In the genomic region with DNA sequence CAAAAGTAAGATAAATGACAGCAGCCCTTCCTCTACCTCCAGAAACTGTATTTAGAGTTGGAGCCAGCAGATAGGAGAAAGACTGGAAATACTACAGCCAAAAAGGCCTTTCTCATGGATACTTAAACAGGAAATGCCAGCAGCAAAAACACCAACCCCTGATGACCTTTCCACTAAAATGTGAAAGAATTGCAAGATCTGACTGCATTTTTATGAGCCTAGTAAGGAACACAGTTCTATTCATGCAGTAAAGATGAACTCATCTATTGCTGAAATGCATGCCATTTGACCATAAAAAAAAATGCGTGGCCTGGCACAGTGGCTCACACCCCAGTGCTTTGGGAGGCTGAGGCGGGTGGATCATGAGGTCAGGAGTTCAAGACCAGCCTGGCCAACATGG, we compare ENCODE assay signal across 14 cellular contexts. TPM values are rescaled to one million over a fixed set of nuclear protein-coding genes. Genes with fewer than 3 reads are reported as not detected.
DNase-seq lines count a peak whose midpoint lies in the region; ATAC-seq and TF ChIP-seq lines count a peak whose summit lies in the region.
"Had no signal": no experiment of that assay in that cellular context is flagged by ENCODE, and none has a peak within 500 bp of the region (broad histone marks: within the 10 kb centered on the region; RNA-seq: fewer than 3 reads in every experiment).

No MANE protein-coding gene starts in this region.

- no peaks in the 10 kb centered on the region for H3K9me3 ChIP-seq in PC-9 (ENCODE audit: insufficient read depth, low read depth)
- no peaks in the 10 kb centered on the region for H3K9me3 ChIP-seq in prostate gland

- H3K9me3 Mint-ChIP-seq in neural crest cell = peaks cover 5% of the 10 kb centered on the region
- H3K9me3 Mint-ChIP-seq: activated naive CD4-positive, alpha-beta T cell treated with anti-CD3 and anti-CD28 coated beads, Interleukin-2, amount 50 U/mL, for 24 hours; stimulated activated naive CD8-positive, alpha-beta T cell treated with anti-CD3 and anti-CD28 coated beads, Interleukin-15, Interleukin-2, amounts not matched to agents 100 ng/mL and 50 ng/mL, for 24 hours had no signal

- H3K27ac ChIP-seq in PC-9 (peak overlapping the region; percentile 85), epithelial cell of prostate (peak overlapping the region; percentile 49), prostate gland (no peak overlapping the region)

- WGBS in prostate gland = 63% methylated on average over 2 of the region's 2 CpGs

- peak overlapping the region; percentile 35 for H3K4me3 Mint-ChIP-seq in neural crest cell
- H3K4me3 Mint-ChIP-seq: activated naive CD4-positive, alpha-beta T cell treated with anti-CD3 and anti-CD28 coated beads, Interleukin-2, amount 50 U/mL, for 24 hours; stimulated activated naive CD8-positive, alpha-beta T cell treated with anti-CD3 and anti-CD28 coated beads, Interleukin-15, Interleukin-2, amounts not matched to agents 100 ng/mL and 50 ng/mL, for 24 hours had no signal

- no peak overlapping the region for H2AFZ ChIP-seq in PC-9

- no peaks in the 10 kb centered on the region for H3K27me3 Mint-ChIP-seq in neural crest cell (ENCODE audit: low read depth)
- H3K27me3 Mint-ChIP-seq: stimulated activated naive CD8-positive, alpha-beta T cell treated with anti-CD3 and anti-CD28 coated beads, Interleukin-15, Interleukin-2, amounts not matched to agents 100 ng/mL and 50 ng/mL, for 24 hours had no signal

- H3K27me3 ChIP-seq in PC-9 (ENCODE audit: insufficient read depth, low read depth) (no peaks in the 10 kb centered on the region), prostate gland (replicated peaks; ENCODE audit: insufficient read depth) (no peaks in the 10 kb centered on the region)

- intact Hi-C loops in PC-9 (cut with micrococcal nuclease; ENCODE audit: unreplicated experiment) (no loop called here), prostate gland (cut with DNase I) (no loop called here), posterior cingulate gyrus (cut with DNase I) (no loop called here)

- H3K4me1 Mint-ChIP-seq in neural crest cell = peaks cover 16% of the 10 kb centered on the region
- H3K4me1 Mint-ChIP-seq: activated naive CD4-positive, alpha-beta T cell treated with anti-CD3 and anti-CD28 coated beads, Interleukin-2, amount 50 U/mL, for 24 hours had no signal

- H4K20me1 ChIP-seq in PC-9 (ENCODE audit: insufficient read depth) = no peaks in the 10 kb centered on the region

- no peak for ATAC-seq in activated CD4-positive, CD25-positive, alpha-beta regulatory T cell treated with anti-CD3 and anti-CD28 coated beads, Interleukin-2, amount 50 U/mL, for 24 hours

- H3K27ac Mint-ChIP-seq in neural crest cell (ENCODE audit: unreplicated experiment) = peak overlapping the region; percentile 53
- H3K27ac Mint-ChIP-seq: activated naive CD4-positive, alpha-beta T cell treated with anti-CD3 and anti-CD28 coated beads, Interleukin-2, amount 50 U/mL, for 24 hours; stimulated activated naive CD8-positive, alpha-beta T cell treated with anti-CD3 and anti-CD28 coated beads, Interleukin-15, Interleukin-2, amounts not matched to agents 100 ng/mL and 50 ng/mL, for 24 hours had no signal

- peak overlapping the region; percentile 46; the same call in 1 of the 2 replicates for H3K4me2 ChIP-seq in PC-9

- H3F3A ChIP-seq in PC-9 (ENCODE audit: insufficient read depth, low read depth) = peaks cover 16% of the 10 kb centered on the region

- DNase-seq in Caki2 (ENCODE audit: low read depth) (peak; percentile 14), PC-9 (peak in 1 of 2 experiments; percentile 89), epithelial cell of prostate (ENCODE audit: low read depth, low spot score) (no peak), neural crest cell (ENCODE audit: low read depth, low spot score) (no peak), cerebellar nuclear complex (lab: John Stamatoyannopoulos, UW) (no peak), prostate gland (ENCODE audit: low spot score) (no peak), posterior cingulate gyrus (no peak)
- DNase-seq: cortex of kidney; hippocampal formation; NCI-H510A treated with DMSO at 0.1 percent for 48 hours; stimulated activated CD4-positive, alpha-beta T cell treated with anti-CD3 and anti-CD28 coated beads, Interleukin-4, amount 100 ng/mL, for 24 hours had no signal

- in situ Hi-C loops in Caki2 (cut with HindIII; ENCODE audit: low pct_unique_long_range_greater_than_20kb, low sequenced_read_pairs) = no loop called here

- no TSS peak for BruUV-seq in PC-9 (replicated peaks; lab: Mats Ljungman, UMichigan)

- H3K4me1 ChIP-seq in PC-9 (replicated peaks; ENCODE audit: insufficient read depth) = peaks cover 50% of the 10 kb centered on the region
- no peaks in the 10 kb centered on the region for H3K4me1 ChIP-seq in prostate gland (replicated peaks)

- TF ChIP-seq POLR2A in prostate gland (IDR thresholded peaks at IDR 0.05) = no peak

- H3K4me3 ChIP-seq in PC-9 (no peak overlapping the region), prostate gland (no peak overlapping the region)

- TF ChIP-seq CTCF in PC-9 (conservative IDR thresholded peaks at IDR 0.05) (no peak), neural crest cell (conservative IDR thresholded peaks at IDR 0.05) (no peak), prostate gland (IDR thresholded peaks at IDR 0.05) (no peak)

- POLR2A ChIA-PET in PC-9 (lab: Charles Lee; ENCODE audit: unreplicated experiment) = no interaction called here

- no peaks in the 10 kb centered on the region; the same call in 1 of the 2 replicates for H3K9me2 ChIP-seq in PC-9 (ENCODE audit: insufficient read depth)

- CTCF ChIA-PET in PC-9 (lab: Charles Lee) = no interaction called here

- H3K36me3 ChIP-seq in PC-9 (ENCODE audit: low read depth) = no peaks in the 10 kb centered on the region
- no peaks in the 10 kb centered on the region for H3K36me3 ChIP-seq in prostate gland

- H3K36me3 Mint-ChIP-seq in neural crest cell (ENCODE audit: low read depth) = peaks cover 3% of the 10 kb centered on the region
- H3K36me3 Mint-ChIP-seq: activated naive CD4-positive, alpha-beta T cell treated with anti-CD3 and anti-CD28 coated beads, Interleukin-2, amount 50 U/mL, for 24 hours had no signal

- H3K79me2 ChIP-seq in PC-9 (ENCODE audit: low read depth) = peaks cover 16% of the 10 kb centered on the region; the same call in 1 of the 2 replicates

RNA-seq across cellular contexts. Expression of gene ABCG2, which starts 19.9 kb away (rescaled TPM):
- 1.2 and 12.8 TPM in 2 replicates for total RNA-seq in Caki2 (2014; rRNA removed; shearing (Covaris generic); ENCODE audit: low replicate concordance)
- total RNA-seq in PC-9 (2021) = 13.3 and 24.6 TPM in 2 replicates
- 5.1 and 5.3 TPM in 2 replicates for total RNA-seq in neural crest cell
- 10 to 100 TPM; 12.3 to 15.3 TPM for total RNA-seq in prostate gland

Comparison
In these comparisons a context has a peak if more than half of its experiments do, and no peak if none do; other contexts are left out.
1. H3K27ac ChIP-seq: peak in PC-9 (single experiment) and epithelial cell of prostate (single experiment); none in prostate gland (0 of 2).